9 cellular contexts compared by ENCODE assay signal in the genomic region with DNA sequence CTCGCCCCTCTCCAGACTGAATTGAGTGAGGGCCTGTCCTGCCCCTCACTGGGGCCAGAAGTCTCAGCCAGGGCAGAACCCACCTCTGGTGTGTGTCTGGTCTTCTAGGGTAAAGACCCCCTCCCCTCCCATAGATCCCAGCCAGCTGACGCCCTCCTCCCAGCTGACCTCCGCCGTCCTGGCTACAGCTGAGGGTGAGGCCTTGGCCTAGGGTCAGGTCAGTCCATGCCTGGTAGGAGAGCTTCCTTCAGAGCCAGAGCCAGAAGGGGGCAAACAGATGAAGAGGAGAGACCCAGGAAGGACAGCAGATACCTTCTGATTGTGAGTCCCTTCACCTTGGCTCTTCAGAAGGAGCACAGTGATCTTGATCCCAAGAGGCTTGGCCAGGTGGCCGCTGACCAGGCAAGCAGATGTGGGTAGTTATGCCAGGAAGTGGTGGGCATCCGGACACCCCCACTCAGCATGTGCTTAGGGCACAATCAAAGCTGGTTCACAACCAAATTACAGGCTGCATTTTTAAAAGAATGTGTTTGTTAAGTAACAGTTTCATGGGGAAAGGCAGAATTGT. TPM values are rescaled to one million over a fixed set of nuclear protein-coding genes. Genes with fewer than 3 reads are reported as not detected.
DNase-seq lines count a peak whose midpoint lies in the region; ATAC-seq, FAIRE-seq and TF ChIP-seq lines count a peak whose summit lies in the region.
"Had no signal": no experiment of that assay in that cellular context is flagged by ENCODE, and none has a peak within 500 bp of the region (broad histone marks: within the 10 kb centered on the region; RNA-seq: fewer than 3 reads in every experiment).

No MANE protein-coding gene starts in this region.

- peak overlapping the region; percentile 63 for H3K4me2 ChIP-seq in A549

- H3K27ac ChIP-seq in A549, result peak overlapping the region; percentile 79 to 88
- H3K27ac ChIP-seq in muscle layer of colon (ENCODE audit: low read depth, low read length), result peak overlapping the region; percentile 58

- ATAC-seq in A549, result peak; percentile 29 to 36
- no peak for ATAC-seq in GM21576 (IDR thresholded peaks at IDR 0.05; ENCODE audit: unreplicated experiment)
- no peak for ATAC-seq in HG02884 (IDR thresholded peaks at IDR 0.05; ENCODE audit: unreplicated experiment)

- H3K4me3 Mint-ChIP-seq in activated naive CD8-positive, alpha-beta T cell, result peak overlapping the region; percentile 74

- TF ChIP-seq CTCF in A549 (IDR thresholded peaks at IDR 0.05), result no peak

- H3K27me3 Mint-ChIP-seq in activated naive CD8-positive, alpha-beta T cell, result no peaks in the 10 kb centered on the region

- H3K4me1 Mint-ChIP-seq in activated naive CD8-positive, alpha-beta T cell (ENCODE audit: low read depth), result peaks cover 48% of the 10 kb centered on the region

- peaks cover 67% of the 10 kb centered on the region for H3K4me1 ChIP-seq in A549
- peaks cover 30% of the 10 kb centered on the region for H3K4me1 ChIP-seq in muscle layer of colon (ENCODE audit: insufficient read depth, low read length)

- TF ChIP-seq RAD21 in A549 (conservative IDR thresholded peaks at IDR 0.05 in 1 of 2, IDR thresholded peaks at IDR 0.05 in 1 of 2), result no peak

- H3K36me3 ChIP-seq in H7 (replicated peaks; ENCODE audit: control insufficient read depth, insufficient read depth, low read length) (peaks cover 34% of the 10 kb centered on the region), muscle layer of colon (ENCODE audit: insufficient read depth, low read length) (peaks cover 39% of the 10 kb centered on the region)

- H3K36me3 Mint-ChIP-seq in activated naive CD8-positive, alpha-beta T cell, result peaks cover 4% of the 10 kb centered on the region

- no peak for TF ChIP-seq POLR2A in A549 (IDR thresholded peaks at IDR 0.05; ENCODE audit: low read length)

- POLR2A ChIA-PET in A549 (lab: Yijun Ruan, JAX), result interaction anchor here (0.9 to 1.9 kb wide), 3 partner anchors 28 to 89 kb away, joined by 4 to 7 read pairs (median 5); no protein-coding TSS in a partner anchor

- no peaks in the 10 kb centered on the region for H3K9me3 Mint-ChIP-seq in activated naive CD8-positive, alpha-beta T cell (ENCODE audit: low read depth)

- CTCF ChIA-PET in A549 (lab: Yijun Ruan, JAX), result interaction anchor here (0.6 to 3.9 kb wide), 14 partner anchors 9 to 253 kb away, joined by 3 to 29 read pairs (median 4); a partner anchor contains a TSS

- no peak for TF ChIP-seq EP300 in A549 (IDR thresholded peaks at IDR 0.05)

- FAIRE-seq in A549 (lab: Jason Lieb, UNC), result no peak
- FAIRE-seq: G401.6 had no signal

- H3K4me3 ChIP-seq in A549 (no peak overlapping the region), H7 (ENCODE audit: insufficient read depth, low read depth, low read length) (no peak overlapping the region), muscle layer of colon (ENCODE audit: low read depth in 1 of 2, low read length in 2 of 2) (no peak overlapping the region)

- no peak overlapping the region for H3K9ac ChIP-seq in muscle layer of colon (ENCODE audit: low read length)

- H3K27me3 ChIP-seq in H7 (ENCODE audit: control insufficient read depth, insufficient read depth, low read length) (no peaks in the 10 kb centered on the region), muscle layer of colon (ENCODE audit: control insufficient read depth in 1 of 2, insufficient read depth in 2 of 2, low read length in 2 of 2) (no peaks in the 10 kb centered on the region)

- H3K9me3 ChIP-seq in A549, result no peaks in the 10 kb centered on the region
- H3K9me3 ChIP-seq in muscle layer of colon (ENCODE audit: low read length), result no peaks in the 10 kb centered on the region

- DNase-seq in A549 (ENCODE audit: low read depth in 1 of 2, low spot score in 1 of 2), result no peak
- peak; percentile 54 for DNase-seq in H7
- DNase-seq in activated CD4-positive, CD25-positive, alpha-beta regulatory T cell treated with anti-CD3 and anti-CD28 coated beads, Interleukin-2, amount 50 U/mL, for 72 hours, result no peak
- DNase-seq in kidney tubule cell (ENCODE audit: low spot score), result no peak

- WGBS in A549 (ENCODE audit: missing lambda C conversion rate), result 87% methylated on average over 4 of the region's 6 CpGs

- peak overlapping the region; percentile 97 for H3K27ac Mint-ChIP-seq in activated naive CD8-positive, alpha-beta T cell

TF ChIP-seq in A549, 52 proteins besides CTCF, POLR2A, EP300 and RAD21:
- TF ChIP-seq SMC3 (IDR thresholded peaks at IDR 0.05) (no peak), MYC (IDR thresholded peaks at IDR 0.05; ENCODE audit: borderline replicate concordance, low read length) (no peak), POLR2AphosphoS2 (conservative IDR thresholded peaks at IDR 0.05; ENCODE audit: low read length) (no peak), MAFK (IDR thresholded peaks at IDR 0.05; ENCODE audit: partially characterized antibody) (no peak), NPAS2 (CRISPR knock-in tag; IDR thresholded peaks at IDR 0.05; ENCODE audit: borderline replicate concordance) (no peak), RNF2 (IDR thresholded peaks at IDR 0.05; ENCODE audit: borderline replicate concordance, low read depth) (no peak)
- TF ChIP-seq, protein P1, sequence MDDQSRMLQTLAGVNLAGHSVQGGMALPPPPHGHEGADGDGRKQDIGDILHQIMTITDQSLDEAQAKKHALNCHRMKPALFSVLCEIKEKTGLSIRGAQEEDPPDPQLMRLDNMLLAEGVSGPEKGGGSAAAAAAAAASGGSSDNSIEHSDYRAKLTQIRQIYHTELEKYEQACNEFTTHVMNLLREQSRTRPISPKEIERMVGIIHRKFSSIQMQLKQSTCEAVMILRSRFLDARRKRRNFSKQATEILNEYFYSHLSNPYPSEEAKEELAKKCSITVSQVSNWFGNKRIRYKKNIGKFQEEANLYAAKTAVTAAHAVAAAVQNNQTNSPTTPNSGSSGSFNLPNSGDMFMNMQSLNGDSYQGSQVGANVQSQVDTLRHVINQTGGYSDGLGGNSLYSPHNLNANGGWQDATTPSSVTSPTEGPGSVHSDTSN (IDR thresholded peaks at IDR 0.05), result no peak

RNA-seq across cellular contexts. Expression of a gene that starts 29.8 kb away (rescaled TPM):
- polyA plus RNA-seq in A549 (2011; rRNA removed) (21.7 and 24.0 TPM in 2 replicates), A549 (2017; fragmentation: RNase III; extraction: RNeasy Plus Mini Kit Qiagen cat#74134 plus additional on column Dnase treatment) (23.7 to 27.1 TPM (median 27.0 TPM) in 3 replicates)
- 21.2 and 29.1 TPM in 2 replicates for polyA plus RNA-seq in A549 (2012; cell fraction: cytosol; rRNA removed)
- polyA plus RNA-seq in A549 (2012; cell fraction: nucleus; rRNA removed), result 30.8 and 36.0 TPM in 2 replicates
- 48.2 and 50.5 TPM in 2 replicates for polyA minus RNA-seq in A549 (2011; rRNA and poly(A)+ RNA removed)
- total RNA-seq in H7 (2014; rRNA removed; shearing (Covaris generic)), result 29.5 and 33.7 TPM in 2 replicates

Comparison
In these comparisons a context has a peak if more than half of its experiments do, and no peak if none do; other contexts are left out.
1. ATAC-seq: peak in A549 (2 of 2); none in GM21576 (single experiment) and HG02884 (single experiment).